Comparison of ENCODE assay signal across 15 cellular contexts in genomic region chr1:201295861-201296260, GRCh38. TPM values are rescaled to one million over a fixed set of nuclear protein-coding genes. Genes with fewer than 3 reads are reported as not detected.
DNase-seq lines count a peak whose midpoint lies in the region; FAIRE-seq and TF ChIP-seq lines count a peak whose summit lies in the region.
"Had no signal": no experiment of that assay in that cellular context is flagged by ENCODE, and none has a peak within 500 bp of the region (broad histone marks: within the 10 kb centered on the region; RNA-seq: fewer than 3 reads in every experiment).

No MANE protein-coding gene starts in this region.

- intact Hi-C loops in transverse colon (cut with DNase I; ENCODE audit: low total_unique reads) = no loop called here

- in situ Hi-C loops in transverse colon (cut with MboI; ENCODE audit: low pct_ligation_motif_present in 1 of 4, low pct_unique_long_range_greater_than_20kb in 1 of 4, low sequenced_read_pairs in 3 of 4) = no loop called here

- TF ChIP-seq EP300 in transverse colon (IDR thresholded peaks at IDR 0.05; ENCODE audit: low read depth) = no peak

- H3K9ac ChIP-seq in fibroblast of lung (ENCODE audit: insufficient read depth, low read length) = peak overlapping the region; percentile 10
- H3K9ac ChIP-seq in skeletal muscle satellite cell (ENCODE audit: low read depth, low read length) = peak overlapping the region; percentile 12

- H4K20me1 ChIP-seq in fibroblast of lung (ENCODE audit: control insufficient read depth, extremely low read depth, insufficient read depth, low read length) = peaks cover 2% of the 10 kb centered on the region

- peaks cover 38% of the 10 kb centered on the region for H3K27me3 ChIP-seq in fibroblast of lung (ENCODE audit: control insufficient read depth, insufficient read depth, low read length)
- no peaks in the 10 kb centered on the region for H3K27me3 ChIP-seq in skeletal muscle satellite cell (ENCODE audit: control insufficient read depth, insufficient read depth, low read length)
- no peaks in the 10 kb centered on the region for H3K27me3 ChIP-seq in transverse colon

- H3K4me2 ChIP-seq in fibroblast of lung (ENCODE audit: extremely low read depth, insufficient read depth, low read length) = no peak overlapping the region
- peak overlapping the region; percentile 64 for H3K4me2 ChIP-seq in skeletal muscle satellite cell (ENCODE audit: low read length)

- TF ChIP-seq POLR2A in transverse colon (IDR thresholded peaks at IDR 0.05) = no peak

- H3K9me3 ChIP-seq in fibroblast of lung (ENCODE audit: control insufficient read depth, insufficient read depth, low read depth, low read length) = no peaks in the 10 kb centered on the region
- no peaks in the 10 kb centered on the region for H3K9me3 ChIP-seq in skeletal muscle satellite cell (replicated peaks; ENCODE audit: low read length)
- no peaks in the 10 kb centered on the region for H3K9me3 ChIP-seq in transverse colon

- H2AFZ ChIP-seq in fibroblast of lung (ENCODE audit: low read length) = no peak overlapping the region

- H3K4me3 ChIP-seq in fibroblast of lung (replicated peaks in 1 of 4; ENCODE audit: control extremely low read depth in 1 of 4, insufficient read depth in 1 of 4, low read depth in 3 of 4, low read length in 4 of 4) (no peak overlapping the region), skeletal muscle satellite cell (ENCODE audit: low read length) (peak overlapping the region; percentile 44), transverse colon (no peak overlapping the region)

- 17 to 62% methylated on average over 1 to 3 of the region's 3 CpGs for WGBS in transverse colon (ENCODE audit: low coverage in 1 of 2), 2 donors

- H3K27ac ChIP-seq in fibroblast of lung (ENCODE audit: insufficient read depth, low read length) = no peak overlapping the region
- no peak overlapping the region for H3K27ac ChIP-seq in transverse colon

- no peak for TF ChIP-seq CTCF in fibroblast of lung (conservative IDR thresholded peaks at IDR 0.05 in 1 of 2, IDR thresholded peaks at IDR 0.05 in 1 of 2; ENCODE audit: low read depth in 1 of 2, low read length in 2 of 2)
- TF ChIP-seq CTCF in transverse colon (IDR thresholded peaks at IDR 0.05) = no peak

- H3K4me1 ChIP-seq in fibroblast of lung (ENCODE audit: control insufficient read depth, extremely low read depth, insufficient read depth, low read length) (peaks cover 3% of the 10 kb centered on the region), skeletal muscle satellite cell (ENCODE audit: control insufficient read depth, insufficient read depth, low read length) (peaks cover 43% of the 10 kb centered on the region), transverse colon (peaks cover 6 to 20% (median 16%) of the 10 kb centered on the region in 4 donors)

- H3K36me3 ChIP-seq in fibroblast of lung (ENCODE audit: control insufficient read depth, insufficient read depth, low read length) (no peaks in the 10 kb centered on the region), skeletal muscle satellite cell (ENCODE audit: insufficient read depth, low read length) (no peaks in the 10 kb centered on the region), transverse colon (no peaks in the 10 kb centered on the region)

- peak; percentile 65 for DNase-seq in ELR (ENCODE audit: low read depth)
- peak; percentile 60 for DNase-seq in RCC 7860 (ENCODE audit: low spot score)
- DNase-seq in fibroblast of lung (ENCODE audit: low read depth in 2 of 2) = peak; percentile 73 to 79
- DNase-seq in transverse colon = no peak
- DNase-seq in activated CD8-positive, alpha-beta memory T cell treated with anti-CD3 and anti-CD28 coated beads for 24 hours = no peak
- DNase-seq in cerebellar nuclear complex (lab: John Stamatoyannopoulos, UW) = no peak
- DNase-seq in NOMO-1 treated with DMSO at 0.1 percent for 48 hours (lab: John Stamatoyannopoulos, UW; ENCODE audit: unreplicated experiment) = no peak
- DNase-seq: activated naive CD8-positive, alpha-beta T cell treated with anti-CD3 and anti-CD28 coated beads for 36 hours; Calu3; NCI-H1105 treated with DMSO at 0.1 percent for 48 hours; stimulated activated CD4-positive, alpha-beta T cell treated with anti-CD3 and anti-CD28 coated beads, Interleukin-4, amount 100 ng/mL, for 4 hours; T-helper 2 cell had no signal

- FAIRE-seq in RCC 7860 (lab: Jason Lieb, UNC) = peak; percentile 89

- H3K79me2 ChIP-seq in fibroblast of lung (ENCODE audit: control insufficient read depth, insufficient read depth, low read length) = no peaks in the 10 kb centered on the region

RNA-seq across cellular contexts. Expression of gene PKP1, which starts 12.6 kb away (rescaled TPM):
- under 0.01 TPM in 2 replicates for total RNA-seq in fibroblast of lung
- polyA plus RNA-seq in fibroblast of lung = 0.06 and 0.08 TPM in 2 replicates
- 0.02 and 0.03 TPM in 2 replicates for polyA plus RNA-seq in fibroblast of lung (2012)
- polyA minus RNA-seq in fibroblast of lung (ENCODE audit: low replicate concordance) = 0.16 and 0.30 TPM in 2 replicates
- 0.44 and 1.8 TPM in 2 replicates for total RNA-seq in skeletal muscle satellite cell (2012; rRNA removed)
- total RNA-seq in transverse colon = under 1 TPM in 2 of 4 donors, not detected in 2; 0.14 to 0.32 TPM
- total RNA-seq: activated CD8-positive, alpha-beta memory T cell treated with anti-CD3 and anti-CD28 coated beads for 36 hours had no signal
- polyA plus RNA-seq: neural cell had no signal

Comparison
In these comparisons a context has a peak if more than half of its experiments do, and no peak if none do; other contexts are left out.
1. DNase-seq: peak in ELR (single experiment), RCC 7860 (single experiment) and fibroblast of lung (2 of 2); none in transverse colon (single experiment), activated CD8-positive, alpha-beta memory T cell treated with anti-CD3 and anti-CD28 coated beads for 24 hours (single experiment), cerebellar nuclear complex (0 of 2) and NOMO-1 treated with DMSO at 0.1 percent for 48 hours (single experiment).